Comparison of ENCODE assay signal across 16 cellular contexts in genomic region chr10:89210794-89211425, GRCh38. TPM values are rescaled to one million over a fixed set of nuclear protein-coding genes. Genes with fewer than 3 reads are reported as not detected.
"Had no signal": no experiment of that assay in that cellular context is flagged by ENCODE, and none has a peak within 500 bp of the region (broad histone marks: within the 10 kb centered on the region; RNA-seq: fewer than 3 reads in every experiment).

No MANE protein-coding gene starts in this region.

- H3K27me3 ChIP-seq: thyroid gland had no signal

- H3K9me3 ChIP-seq: esophagus squamous epithelium, heart left ventricle, neutrophil, suprapubic skin, thyroid gland had no signal

- H3K4me3 ChIP-seq: esophagus squamous epithelium, heart left ventricle, suprapubic skin, thyroid gland had no signal

- H3K27ac ChIP-seq: epithelial cell of prostate, esophagus squamous epithelium, heart left ventricle, neutrophil, suprapubic skin, thyroid gland had no signal

- H3K36me3 ChIP-seq: neutrophil had no signal

- DNase-seq: effector memory CD8-positive, alpha-beta T cell; esophagus squamous epithelium; heart left ventricle; hippocampal formation; kidney glomerular epithelial cell; naive thymus-derived CD4-positive, alpha-beta T cell; right cardiac atrium; stimulated activated CD4-positive, alpha-beta T cell treated with anti-CD3 and anti-CD28 coated beads, Interleukin-4, amount 100 ng/mL, for 1 hour; stimulated activated CD8-positive, alpha-beta memory T cell treated with anti-CD3 and anti-CD28 coated beads, Interleukin-4, amount 100 ng/mL, for 48 hours; stimulated activated naive CD8-positive, alpha-beta T cell treated with anti-CD3 and anti-CD28 coated beads, Interleukin-15, Interleukin-2, amounts not matched to agents 100 U/mL and 50 U/mL, for 24 hours; thyroid gland had no signal

RNA-seq across cellular contexts. Expression of gene CH25H, which starts 3.8 kb away (rescaled TPM):
- total RNA-seq: glomerular endothelial cell, progenitor cell of endocrine pancreas had no signal
